In the genomic region with DNA sequence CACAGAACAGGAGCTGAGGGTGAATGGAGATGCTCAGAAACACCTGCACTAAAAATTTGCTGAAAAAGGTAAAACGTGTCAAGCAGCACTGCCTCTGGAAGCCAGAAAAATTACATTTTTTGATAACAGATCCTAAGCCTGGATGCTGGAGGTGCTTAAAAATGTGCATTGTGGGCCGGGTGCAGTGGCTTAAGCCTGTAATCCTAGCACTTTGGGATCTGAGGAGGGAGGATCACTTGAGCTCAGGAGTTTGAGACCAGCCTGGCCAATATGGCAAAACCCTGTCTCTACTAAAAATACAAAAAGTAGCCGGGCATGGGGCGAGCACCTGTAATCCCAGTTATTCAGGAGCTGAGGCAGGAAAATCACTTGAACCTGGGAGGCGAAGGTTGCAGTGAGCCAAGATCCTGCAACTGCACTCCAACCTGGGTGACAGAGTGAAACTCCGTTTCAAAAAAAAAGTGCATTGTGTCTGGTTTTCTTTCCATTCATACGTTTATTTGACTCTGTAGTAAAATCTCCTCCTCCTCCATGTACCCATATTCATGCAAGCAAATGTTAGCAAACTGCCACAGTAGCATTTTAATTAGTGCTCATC, we compare ENCODE assay signal across 1 cellular context.
TF ChIP-seq lines count a peak whose summit lies in the region.

No MANE protein-coding gene starts in this region.

TF ChIP-seq in A549, 52 proteins besides CTCF, POLR2A, EP300 and RAD21 (continued from another document):
- no peak for TF ChIP-seq EHF (CRISPR knock-in tag; IDR thresholded peaks at IDR 0.05)
- TF ChIP-seq, protein P1, sequence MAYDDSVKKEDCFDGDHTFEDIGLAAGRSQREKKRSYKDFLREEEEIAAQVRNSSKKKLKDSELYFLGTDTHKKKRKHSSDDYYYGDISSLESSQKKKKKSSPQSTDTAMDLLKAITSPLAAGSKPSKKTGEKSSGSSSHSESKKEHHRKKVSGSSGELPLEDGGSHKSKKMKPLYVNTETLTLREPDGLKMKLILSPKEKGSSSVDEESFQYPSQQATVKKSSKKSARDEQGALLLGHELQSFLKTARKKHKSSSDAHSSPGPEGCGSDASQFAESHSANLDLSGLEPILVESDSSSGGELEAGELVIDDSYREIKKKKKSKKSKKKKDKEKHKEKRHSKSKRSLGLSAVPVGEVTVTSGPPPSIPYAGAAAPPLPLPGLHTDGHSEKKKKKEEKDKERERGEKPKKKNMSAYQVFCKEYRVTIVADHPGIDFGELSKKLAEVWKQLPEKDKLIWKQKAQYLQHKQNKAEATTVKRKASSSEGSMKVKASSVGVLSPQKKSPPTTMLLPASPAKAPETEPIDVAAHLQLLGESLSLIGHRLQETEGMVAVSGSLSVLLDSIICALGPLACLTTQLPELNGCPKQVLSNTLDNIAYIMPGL (CRISPR knock-in tag; IDR thresholded peaks at IDR 0.05; ENCODE audit: borderline replicate concordance): no peak
